Comparison of ENCODE assay signal across 19 cellular contexts in genomic region chr16:47043200-47043599, GRCh38.
"Had no signal": no experiment of that assay in that cellular context is flagged by ENCODE, and none has a peak within 500 bp of the region (broad histone marks: within the 10 kb centered on the region; RNA-seq: fewer than 3 reads in every experiment).

No MANE protein-coding gene starts in this region.

- H3K36me3 Mint-ChIP-seq: memory B cell, neural progenitor cell had no signal

- H3K36me3 ChIP-seq: gastroesophageal sphincter, neural progenitor cell, prostate gland, upper lobe of right lung had no signal

- ATAC-seq: activated CD4-positive, alpha-beta T cell treated with anti-CD3 and anti-CD28 coated beads for 36 hours; gastroesophageal sphincter; left colon; stimulated activated naive CD8-positive, alpha-beta T cell treated with anti-CD3 and anti-CD28 coated beads, Interleukin-15, Interleukin-2, amounts not matched to agents 100 U/mL and 50 U/mL, for 24 hours had no signal

- H3K9me3 ChIP-seq: gastroesophageal sphincter, prostate gland, upper lobe of right lung had no signal

- H3K4me3 Mint-ChIP-seq: activated B cell treated with CpG ODN at 0.5 μM for 24 hours; activated CD4-positive, alpha-beta T cell treated with anti-CD3 and anti-CD28 coated beads for 36 hours; activated T-cell treated with anti-CD3 and anti-CD28 coated beads, Interleukin-2, amount 50 U/mL, for 24 hours; memory B cell; neural progenitor cell; T-helper 1 cell treated with Interleukin-12 subunit alpha and Interleukin-12 subunit beta and Interleukin-4 antibody, amounts not matched to agents 30 μg/mL and 1 μg/mL, for 36 hours had no signal

- H2AFZ ChIP-seq: neural progenitor cell had no signal

- H3K27me3 Mint-ChIP-seq: memory B cell had no signal

- H3K9ac ChIP-seq: neural progenitor cell had no signal

- DNase-seq: activated B cell treated with CpG ODN at 0.5 μM for 24 hours; activated CD4-positive, alpha-beta T cell treated with anti-CD3 and anti-CD28 coated beads for 36 hours; activated CD4-positive, alpha-beta T cell treated with anti-CD3 and anti-CD28 coated beads, Interleukin-2, amount 50 U/mL, for 4 hours; activated CD8-positive, alpha-beta memory T cell treated with anti-CD3 and anti-CD28 coated beads for 24 hours; activated CD8-positive, alpha-beta memory T cell treated with anti-CD3 and anti-CD28 coated beads, Interleukin-2, amount 50 U/mL, for 4 hours; activated naive CD4-positive, alpha-beta T cell treated with Interleukin-2 at 50 U/mL for 16 hours; activated T-cell treated with anti-CD3 and anti-CD28 coated beads, Interleukin-2, amount 50 U/mL, for 24 hours; cortex of kidney; left colon; stimulated activated CD4-positive, alpha-beta T cell treated with anti-CD3 and anti-CD28 coated beads, Interleukin-4, amount 100 ng/mL, for 24 hours; stimulated activated naive CD8-positive, alpha-beta T cell treated with anti-CD3 and anti-CD28 coated beads, Interleukin-15, Interleukin-2, amounts not matched to agents 100 U/mL and 50 U/mL, for 24 hours; T1000; upper lobe of right lung had no signal

- H3K4me1 ChIP-seq: prostate gland, upper lobe of right lung had no signal

- H3K27ac ChIP-seq: epithelial cell of prostate, gastroesophageal sphincter, neural progenitor cell, prostate gland, upper lobe of right lung had no signal

- H3K4me3 ChIP-seq: gastroesophageal sphincter, neural progenitor cell, prostate gland, upper lobe of right lung had no signal

- H3K4me2 ChIP-seq: neural progenitor cell had no signal

- H3K27me3 ChIP-seq: gastroesophageal sphincter, upper lobe of right lung had no signal

- H3K9me3 Mint-ChIP-seq: activated B cell treated with CpG ODN at 0.5 μM for 24 hours; activated T-cell treated with anti-CD3 and anti-CD28 coated beads, Interleukin-2, amount 50 U/mL, for 24 hours; memory B cell; neural progenitor cell; T-helper 1 cell treated with Interleukin-12 subunit alpha and Interleukin-12 subunit beta and Interleukin-4 antibody, amounts not matched to agents 30 μg/mL and 1 μg/mL, for 36 hours had no signal
